Comparison of ENCODE assay signal across 9 cellular contexts in the genomic region with DNA sequence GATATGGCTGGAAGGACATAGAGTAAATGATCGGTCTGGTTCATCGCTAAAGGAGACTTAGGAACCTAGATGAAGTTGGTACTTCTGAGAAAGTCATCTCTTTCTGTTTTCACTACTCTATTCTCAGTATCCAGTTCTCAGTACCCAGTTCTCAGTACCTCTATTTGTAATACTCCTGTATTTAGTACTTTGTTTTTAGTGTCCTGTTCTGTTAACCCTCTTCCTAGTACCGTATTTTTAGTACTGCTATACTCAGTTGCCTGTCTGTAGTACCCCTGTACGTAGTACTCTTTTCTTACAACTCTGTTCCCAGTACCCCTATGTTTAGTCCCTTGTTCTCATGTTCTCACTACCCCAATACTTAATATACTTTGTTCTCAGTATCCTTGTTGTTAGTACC. TPM values are rescaled to one million over a fixed set of nuclear protein-coding genes. Genes with fewer than 3 reads are reported as not detected.
DNase-seq lines count a peak whose midpoint lies in the region; ATAC-seq, FAIRE-seq and TF ChIP-seq lines count a peak whose summit lies in the region.
"Had no signal": no experiment of that assay in that cellular context is flagged by ENCODE, and none has a peak within 500 bp of the region (broad histone marks: within the 10 kb centered on the region; RNA-seq: fewer than 3 reads in every experiment).

No MANE protein-coding gene starts in this region.

- H3K4me3 ChIP-seq in WERI-Rb-1 (ENCODE audit: low read depth, low read length) (peak overlapping the region; percentile 69), HepG2 (replicated peaks in 1 of 3; ENCODE audit: insufficient read depth in 1 of 3, low read depth in 2 of 3, low read length in 3 of 3) (peak overlapping the region; percentile 71 to 84 (median 77))

- TF ChIP-seq EP300 in HepG2 (IDR thresholded peaks at IDR 0.05; ENCODE audit: low read depth in 2 of 2, low read length in 2 of 2) (no peak), HepG2 (CRISPR knock-in tag; IDR thresholded peaks at IDR 0.05; ENCODE audit: borderline replicate concordance) (no peak)

- H4K20me1 ChIP-seq in HepG2 (ENCODE audit: insufficient read depth, low read length) = peaks cover 6% of the 10 kb centered on the region; the same call in 1 of the 2 replicates

- H3K27me3 ChIP-seq in WERI-Rb-1 (ENCODE audit: insufficient read depth, low read depth, severe bottlenecking) = no peaks in the 10 kb centered on the region
- no peaks in the 10 kb centered on the region; a peak in 1 of 5 replicates for H3K27me3 ChIP-seq in HepG2 (ENCODE audit: control insufficient read depth in 1 of 2, insufficient read depth in 2 of 2, low read length in 2 of 2)

- CTCF ChIA-PET in HepG2 (lab: Yijun Ruan, JAX; ENCODE audit: low intra/inter-chr PET ratio, low total read pairs) = no interaction called here

- H3K4me1 Mint-ChIP-seq in stimulated activated naive CD8-positive, alpha-beta T cell treated with anti-CD3 and anti-CD28 coated beads, Interleukin-15, Interleukin-2, amounts not matched to agents 100 ng/mL and 50 ng/mL, for 24 hours (ENCODE audit: low read depth) = peaks cover 63% of the 10 kb centered on the region

- WGBS in HepG2 (ENCODE audit: low lambda C conversion rate) = 6% methylated on average over 4 of the region's 4 CpGs

- in situ Hi-C loops in HepG2 (cut with HindIII; ENCODE audit: extremely low pct_ligation_motif_present, low pct_unique_long_range_greater_than_20kb) = no loop called here

- H3K27ac ChIP-seq in WERI-Rb-1 = no peak overlapping the region
- H3K27ac ChIP-seq in HepG2 (ENCODE audit: extremely low read length, insufficient read depth, low read length) = no peak overlapping the region

- peak overlapping the region; percentile 92 for H3K27ac Mint-ChIP-seq in stimulated activated naive CD8-positive, alpha-beta T cell treated with anti-CD3 and anti-CD28 coated beads, Interleukin-15, Interleukin-2, amounts not matched to agents 100 ng/mL and 50 ng/mL, for 24 hours

- H2AFZ ChIP-seq in HepG2 (ENCODE audit: low read length) = no peak overlapping the region

- DNase-seq in stimulated activated naive CD8-positive, alpha-beta T cell treated with anti-CD3 and anti-CD28 coated beads, Interleukin-15, Interleukin-2, amounts not matched to agents 100 U/mL and 50 U/mL, for 24 hours = no peak
- no peak for DNase-seq in WERI-Rb-1
- DNase-seq in HepG2 (ENCODE audit: low spot score) = no peak
- no peak for DNase-seq in NCI-H524 (lab: John Stamatoyannopoulos, UW)
- no peak for DNase-seq in inferior parietal cortex (ENCODE audit: extremely low spot score)
- no peak for DNase-seq in urothelium cell line (ENCODE audit: low spot score)

- no peak for TF ChIP-seq RAD21 in HepG2 (CRISPR knock-in tag; IDR thresholded peaks at IDR 0.05)

- POLR2A ChIA-PET in HepG2 (lab: Yijun Ruan, JAX) = no interaction called here

- peaks cover 35% of the 10 kb centered on the region for H3K79me2 ChIP-seq in HepG2 (ENCODE audit: insufficient read depth, low read length)

- TF ChIP-seq POLR2A in HepG2 (IDR thresholded peaks at IDR 0.05; ENCODE audit: insufficient read depth in 1 of 2, low read depth in 2 of 2, low read length in 2 of 2) = no peak

- H3K9ac ChIP-seq in HepG2 (ENCODE audit: insufficient read depth, low read depth, low read length) = peak overlapping the region; percentile 73

- peaks cover 4% of the 10 kb centered on the region for H3K27me3 Mint-ChIP-seq in stimulated activated naive CD8-positive, alpha-beta T cell treated with anti-CD3 and anti-CD28 coated beads, Interleukin-15, Interleukin-2, amounts not matched to agents 100 ng/mL and 50 ng/mL, for 24 hours

- no TSS peak for BruUV-seq in HepG2 (replicated peaks; lab: Mats Ljungman, UMichigan)

- H3K4me2 ChIP-seq in HepG2 (ENCODE audit: low read depth, low read length) = peak overlapping the region; percentile 82

- FAIRE-seq in HepG2 (lab: Jason Lieb, UNC) (no peak), urothelium cell line (lab: Jason Lieb, UNC) (no peak)
- FAIRE-seq: islet of Langerhans had no signal

- peaks cover 9% of the 10 kb centered on the region for H3K36me3 Mint-ChIP-seq in stimulated activated naive CD8-positive, alpha-beta T cell treated with anti-CD3 and anti-CD28 coated beads, Interleukin-15, Interleukin-2, amounts not matched to agents 100 ng/mL and 50 ng/mL, for 24 hours (ENCODE audit: low read depth)

- no peak for TF ChIP-seq CTCF in WERI-Rb-1 (IDR thresholded peaks at IDR 0.05; ENCODE audit: low read depth, low read length)
- no peak for TF ChIP-seq CTCF in HepG2 (CRISPR knock-in tag; IDR thresholded peaks at IDR 0.05)

- ATAC-seq in stimulated activated naive CD8-positive, alpha-beta T cell treated with anti-CD3 and anti-CD28 coated beads, Interleukin-15, Interleukin-2, amounts not matched to agents 100 U/mL and 50 U/mL, for 24 hours = no peak
- ATAC-seq in HG03097 (IDR thresholded peaks at IDR 0.05; ENCODE audit: low FRiP score, unreplicated experiment) (peak; percentile 29), HepG2 (peak; percentile 9)

- peak overlapping the region; percentile 95 for H3K4me3 Mint-ChIP-seq in stimulated activated naive CD8-positive, alpha-beta T cell treated with anti-CD3 and anti-CD28 coated beads, Interleukin-15, Interleukin-2, amounts not matched to agents 100 ng/mL and 50 ng/mL, for 24 hours

- intact Hi-C loops in HepG2 (cut with micrococcal nuclease; ENCODE audit: unreplicated experiment) = no loop called here

- peaks cover 48% of the 10 kb centered on the region for H3K4me1 ChIP-seq in HepG2 (ENCODE audit: insufficient read depth, low read length)

- no peaks in the 10 kb centered on the region for H3K9me3 Mint-ChIP-seq in stimulated activated naive CD8-positive, alpha-beta T cell treated with anti-CD3 and anti-CD28 coated beads, Interleukin-15, Interleukin-2, amounts not matched to agents 100 ng/mL and 50 ng/mL, for 24 hours

- H3K36me3 ChIP-seq in WERI-Rb-1 (no peaks in the 10 kb centered on the region; the same call in 1 of the 2 replicates), HepG2 (replicated peaks in 1 of 2; ENCODE audit: control insufficient read depth in 1 of 2, insufficient read depth in 2 of 2, low read length in 2 of 2) (no peaks in the 10 kb centered on the region; a peak in 1 of 5 replicates)

- no peaks in the 10 kb centered on the region for H3K9me3 ChIP-seq in WERI-Rb-1 (ENCODE audit: severe bottlenecking)
- no peaks in the 10 kb centered on the region for H3K9me3 ChIP-seq in HepG2 (ENCODE audit: low read length)

TF ChIP-seq in HepG2, 621 proteins besides CTCF, POLR2A, EP300 and RAD21:
- TF ChIP-seq, protein P1, sequence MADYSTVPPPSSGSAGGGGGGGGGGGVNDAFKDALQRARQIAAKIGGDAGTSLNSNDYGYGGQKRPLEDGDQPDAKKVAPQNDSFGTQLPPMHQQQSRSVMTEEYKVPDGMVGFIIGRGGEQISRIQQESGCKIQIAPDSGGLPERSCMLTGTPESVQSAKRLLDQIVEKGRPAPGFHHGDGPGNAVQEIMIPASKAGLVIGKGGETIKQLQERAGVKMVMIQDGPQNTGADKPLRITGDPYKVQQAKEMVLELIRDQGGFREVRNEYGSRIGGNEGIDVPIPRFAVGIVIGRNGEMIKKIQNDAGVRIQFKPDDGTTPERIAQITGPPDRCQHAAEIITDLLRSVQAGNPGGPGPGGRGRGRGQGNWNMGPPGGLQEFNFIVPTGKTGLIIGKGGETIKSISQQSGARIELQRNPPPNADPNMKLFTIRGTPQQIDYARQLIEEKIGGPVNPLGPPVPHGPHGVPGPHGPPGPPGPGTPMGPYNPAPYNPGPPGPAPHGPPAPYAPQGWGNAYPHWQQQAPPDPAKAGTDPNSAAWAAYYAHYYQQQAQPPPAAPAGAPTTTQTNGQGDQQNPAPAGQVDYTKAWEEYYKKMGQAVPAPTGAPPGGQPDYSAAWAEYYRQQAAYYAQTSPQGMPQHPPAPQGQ (CRISPR knock-in tag; IDR thresholded peaks at IDR 0.05; ENCODE audit: borderline replicate concordance) = no peak
- TF ChIP-seq, protein P2, sequence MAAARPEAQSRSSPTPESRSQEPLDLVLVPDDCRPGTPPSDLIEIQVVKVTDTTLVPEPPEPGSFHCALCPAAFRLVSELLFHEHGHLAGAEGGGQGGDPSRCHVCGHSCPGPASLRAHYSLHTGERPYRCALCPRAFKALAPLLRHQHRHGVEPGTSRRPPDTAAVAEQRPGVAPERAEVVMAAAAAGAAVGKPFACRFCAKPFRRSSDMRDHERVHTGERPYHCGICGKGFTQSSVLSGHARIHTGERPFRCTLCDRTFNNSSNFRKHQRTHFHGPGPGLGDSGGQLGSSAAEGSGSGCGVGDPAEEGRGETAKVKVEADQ (CRISPR knock-in tag; IDR thresholded peaks at IDR 0.05; ENCODE audit: borderline replicate concordance) = no peak
- TF ChIP-seq SIN3B (IDR thresholded peaks at IDR 0.05; ENCODE audit: low read length) = no peak
- peak; percentile 95 for TF ChIP-seq ZSCAN21 (CRISPR knock-in tag; IDR thresholded peaks at IDR 0.05; ENCODE audit: borderline replicate concordance)
- no peak for TF ChIP-seq ZFP1 (CRISPR knock-in tag; IDR thresholded peaks at IDR 0.05)

RNA-seq across cellular contexts. Expression of a gene that starts 1.2 kb away (rescaled TPM):
- total RNA-seq in HepG2 (2016; rRNA removed; fragmentation: Illumina TruSeq; extraction: Trizol) = 1.8 and 4.4 TPM in 2 replicates
- total RNA-seq in HepG2 (2016; cell fraction: cytosol; rRNA removed; fragmentation: Illumina TruSeq; extraction: Trizol; ENCODE audit: low read depth) = 0.40 and 0.53 TPM in 2 replicates
- total RNA-seq in HepG2 (2016; cell fraction: insoluble cytoplasmic fraction; rRNA removed; fragmentation: Illumina TruSeq; extraction: Trizol) = 2.1 and 3.6 TPM in 2 replicates
- 3.3 and 3.5 TPM in 2 replicates for total RNA-seq in HepG2 (2016; cell fraction: membrane; rRNA removed; fragmentation: Illumina TruSeq; extraction: Trizol)
- total RNA-seq in HepG2 (2016; cell fraction: nucleus; rRNA removed; fragmentation: Illumina TruSeq; extraction: Trizol) = 4.8 and 5.9 TPM in 2 replicates
- polyA plus RNA-seq in HepG2 (2011; rRNA removed) = 6.9 and 7.9 TPM in 2 replicates
- 3.0 and 4.3 TPM in 2 replicates for polyA plus RNA-seq in HepG2 (2011; cell fraction: cytosol; rRNA removed)
- 5.9 and 7.8 TPM in 2 replicates for polyA plus RNA-seq in HepG2 (2011; cell fraction: nucleus; rRNA removed)
- 8.1 and 9.7 TPM in 2 replicates for polyA plus RNA-seq in HepG2 (2012)
- polyA plus RNA-seq in HepG2 (2016; cell fraction: cytosol; fragmentation: Illumina TruSeq; extraction: Trizol; ENCODE audit: low read depth) = 0.99 and 2.0 TPM in 2 replicates
- 12.7 and 13.6 TPM in 2 replicates for polyA plus RNA-seq in HepG2 (2016; cell fraction: insoluble cytoplasmic fraction; fragmentation: Illumina TruSeq; extraction: Trizol; ENCODE audit: low read depth)
- polyA plus RNA-seq in HepG2 (2016; cell fraction: membrane; fragmentation: Illumina TruSeq; extraction: Trizol; ENCODE audit: low read depth) = 4.3 and 5.6 TPM in 2 replicates
- polyA plus RNA-seq in HepG2 (2016; cell fraction: nucleus; fragmentation: Illumina TruSeq; extraction: Trizol; ENCODE audit: insufficient read depth, low read depth) = 17.8 and 18.4 TPM in 2 replicates
- polyA minus RNA-seq in HepG2 (2011; rRNA and poly(A)+ RNA removed; ENCODE audit: low replicate concordance) = 1.7 and 1.9 TPM in 2 replicates
- 2.0 and 2.9 TPM in 2 replicates for polyA minus RNA-seq in HepG2 (2011; cell fraction: cytosol; rRNA and poly(A)+ RNA removed)
- polyA minus RNA-seq in HepG2 (2011; cell fraction: nucleus; rRNA and poly(A)+ RNA removed) = 8.5 and 10.2 TPM in 2 replicates
